Comparison of ENCODE assay signal across 11 cellular contexts in the genomic region with DNA sequence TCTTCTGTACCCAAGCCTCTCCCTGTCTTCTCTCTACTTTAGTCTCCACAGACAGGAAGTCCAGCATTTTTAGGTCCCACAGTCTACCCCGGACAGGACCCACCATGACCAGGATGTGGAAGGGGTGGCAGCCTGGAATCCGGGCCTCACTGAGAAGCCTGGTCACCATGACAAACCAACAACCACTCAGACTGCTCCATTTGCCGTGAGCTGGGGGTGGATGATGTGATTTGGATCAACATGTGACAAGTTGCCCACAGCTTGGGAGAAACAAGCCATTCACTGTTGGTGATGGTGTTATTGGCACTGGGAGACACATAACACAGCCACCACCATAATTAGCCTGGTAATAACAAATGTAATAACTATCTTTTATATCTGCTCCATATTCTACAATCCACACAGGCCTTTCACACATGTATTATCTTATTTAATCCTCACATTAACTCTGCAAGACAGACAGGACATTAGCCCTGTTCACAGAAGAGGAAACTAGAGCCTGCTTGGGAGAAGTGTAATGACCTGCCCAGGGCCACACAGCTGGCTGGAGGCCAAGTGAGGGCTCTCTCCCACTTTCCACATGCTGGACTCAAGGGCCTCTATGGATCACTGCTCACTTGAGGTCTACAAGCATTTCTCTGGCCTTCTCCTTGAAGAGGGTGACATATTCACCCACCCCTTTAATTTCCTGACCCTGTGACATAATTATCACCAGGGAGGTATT. TPM values are rescaled to one million over a fixed set of nuclear protein-coding genes. Genes with fewer than 3 reads are reported as not detected.
DNase-seq lines count a peak whose midpoint lies in the region; ATAC-seq and TF ChIP-seq lines count a peak whose summit lies in the region.
"Had no signal": no experiment of that assay in that cellular context is flagged by ENCODE, and none has a peak within 500 bp of the region (broad histone marks: within the 10 kb centered on the region; RNA-seq: fewer than 3 reads in every experiment).

No MANE protein-coding gene starts in this region.

- intact Hi-C loops in ascending aorta (cut with DNase I) = no loop called here

- peak in 1 of 2 donors; percentile 7 for TF ChIP-seq EP300 in tibial nerve (IDR thresholded peaks at IDR 0.05)

- peak overlapping the region in 1 of 2 donors; percentile 7 for H3K4me3 ChIP-seq in ascending aorta
- H3K4me3 ChIP-seq in mesodermal cell (ENCODE audit: extremely low read depth, insufficient read depth, low read length, poor library complexity, severe bottlenecking) = no peak overlapping the region
- no peak overlapping the region for H3K4me3 ChIP-seq in tibial nerve

- no peaks in the 10 kb centered on the region for H3K27me3 ChIP-seq in ascending aorta
- no peaks in the 10 kb centered on the region for H3K27me3 ChIP-seq in tibial nerve
- H3K27me3 ChIP-seq: BE2C had no signal

- peaks cover 93 to 98% of the 10 kb centered on the region in 2 donors for H3K36me3 ChIP-seq in ascending aorta
- peaks cover 98% of the 10 kb centered on the region for H3K36me3 ChIP-seq in mesodermal cell (ENCODE audit: control insufficient read depth, insufficient read depth, low read length)
- H3K36me3 ChIP-seq in tibial nerve = peaks cover 9 to 100% (median 44%) of the 10 kb centered on the region in 3 donors

- WGBS in mesodermal cell (ENCODE audit: insufficient coverage in 2 of 2), 2 experiments = no CpG with 5 or more reads among the region's 3 CpGs
- 28 to 52% methylated on average over 3 of the region's 3 CpGs for WGBS in tibial nerve, 2 donors

- H3K9me3 Mint-ChIP-seq in activated T-cell treated with anti-CD3 and anti-CD28 coated beads, Interleukin-2, amount 50 U/mL, for 72 hours = no peaks in the 10 kb centered on the region
- H3K9me3 Mint-ChIP-seq: type B pancreatic cell had no signal

- H3K27ac Mint-ChIP-seq in activated T-cell treated with anti-CD3 and anti-CD28 coated beads, Interleukin-2, amount 50 U/mL, for 72 hours = peak overlapping the region; percentile 49
- H3K27ac Mint-ChIP-seq: type B pancreatic cell had no signal

- H3K4me3 Mint-ChIP-seq in activated T-cell treated with anti-CD3 and anti-CD28 coated beads, Interleukin-2, amount 50 U/mL, for 72 hours = peak overlapping the region; percentile 23 to 36
- H3K4me3 Mint-ChIP-seq: type B pancreatic cell had no signal

- peaks cover 26 to 64% of the 10 kb centered on the region in 2 donors for H3K4me1 ChIP-seq in ascending aorta
- peaks cover 34% of the 10 kb centered on the region for H3K4me1 ChIP-seq in mesodermal cell (ENCODE audit: control insufficient read depth, insufficient read depth, low read length, poor library complexity, severe bottlenecking)
- H3K4me1 ChIP-seq in tibial nerve = peaks cover 0 to 69% (median 35%) of the 10 kb centered on the region in 4 donors
- H3K4me1 ChIP-seq: BE2C had no signal

- H3K9me3 ChIP-seq in ascending aorta (no peaks in the 10 kb centered on the region), mesodermal cell (ENCODE audit: control insufficient read depth, low read length) (no peaks in the 10 kb centered on the region), tibial nerve (no peaks in the 10 kb centered on the region)
- H3K9me3 ChIP-seq: BE2C had no signal

- peak overlapping the region; percentile 86 to 87 for H3K27ac ChIP-seq in ascending aorta
- peak overlapping the region; percentile 85 for H3K27ac ChIP-seq in mesodermal cell (ENCODE audit: low read depth, low read length, severe bottlenecking)
- peak overlapping the region; percentile 62 to 94 (median 76) for H3K27ac ChIP-seq in tibial nerve

- peaks cover 19 to 48% of the 10 kb centered on the region in 2 donors for H3K36me3 Mint-ChIP-seq in activated T-cell treated with anti-CD3 and anti-CD28 coated beads, Interleukin-2, amount 50 U/mL, for 72 hours (ENCODE audit: insufficient read depth in 2 of 2)

- no peak for TF ChIP-seq CTCF in ascending aorta (IDR thresholded peaks at IDR 0.05)
- TF ChIP-seq CTCF in tibial nerve (IDR thresholded peaks at IDR 0.05) = no peak

- no peak for TF ChIP-seq POLR2A in tibial nerve (IDR thresholded peaks at IDR 0.05)

- ATAC-seq in activated T-cell treated with anti-CD3 and anti-CD28 coated beads, Interleukin-2, amount 50 U/mL, for 72 hours (replicated peaks in 1 of 2) = no peak
- no peak for ATAC-seq in GM18498 (IDR thresholded peaks at IDR 0.05; ENCODE audit: unreplicated experiment)

- H3K4me1 Mint-ChIP-seq in activated T-cell treated with anti-CD3 and anti-CD28 coated beads, Interleukin-2, amount 50 U/mL, for 72 hours (ENCODE audit: low read depth) = peaks cover 62% of the 10 kb centered on the region

- H3K27me3 Mint-ChIP-seq in activated T-cell treated with anti-CD3 and anti-CD28 coated beads, Interleukin-2, amount 50 U/mL, for 72 hours (ENCODE audit: low read depth) = no peaks in the 10 kb centered on the region
- H3K27me3 Mint-ChIP-seq: type B pancreatic cell had no signal

- DNase-seq in activated T-cell treated with anti-CD3 and anti-CD28 coated beads, Interleukin-2, amount 50 U/mL, for 72 hours = no peak
- DNase-seq in activated T-cell treated with anti-CD3 and anti-CD28 coated beads, Interleukin-2, amount 50 U/mL, for 48 hours = no peak
- DNase-seq in ascending aorta (ENCODE audit: low spot score in 2 of 2) (no peak), tibial nerve (ENCODE audit: low spot score in 2 of 2) (no peak), COR-L47 (lab: John Stamatoyannopoulos, UW) (no peak), NCI-H345 (lab: John Stamatoyannopoulos, UW) (no peak)
- DNase-seq: NCI-H1436 treated with DMSO at 0.1 percent for 48 hours had no signal

RNA-seq across cellular contexts. Expression of gene MEF2D, which starts 22.9 kb away (rescaled TPM):
- 10 to 100 TPM; 73.3 to 86.8 TPM for total RNA-seq in activated T-cell treated with anti-CD3 and anti-CD28 coated beads, Interleukin-2, amount 50 U/mL, for 72 hours
- 106 TPM for total RNA-seq in ascending aorta
- 29.5 TPM for polyA plus RNA-seq in mesodermal cell (2013, experiment 1 of 2)
- polyA plus RNA-seq in mesodermal cell (2013, experiment 2 of 2) = 23.9 TPM
- 10 to 100 TPM; 67.5 to 84.9 (median 70.8) TPM for total RNA-seq in tibial nerve
